Comparison of ENCODE assay signal across 9 cellular contexts in the genomic region with DNA sequence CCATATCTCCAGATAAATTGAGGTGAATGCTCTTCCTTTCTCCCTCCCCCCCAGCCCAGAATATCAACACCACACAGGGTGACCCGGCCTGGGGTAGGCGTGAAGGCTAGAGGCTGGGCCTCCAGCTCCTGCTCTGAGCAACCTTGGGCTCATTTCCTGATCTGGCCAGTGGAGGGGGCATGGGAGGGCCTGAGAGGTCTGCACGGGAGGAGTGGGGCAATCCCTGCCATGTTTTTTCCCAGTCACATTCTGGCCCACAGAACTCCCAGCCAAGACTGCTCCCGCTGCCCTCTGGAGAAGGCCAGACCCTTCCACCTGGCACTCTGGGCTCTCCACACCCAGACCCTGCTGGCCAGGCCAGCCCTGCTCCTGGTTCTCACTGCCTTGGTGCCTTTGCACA. TPM values are rescaled to one million over a fixed set of nuclear protein-coding genes. Genes with fewer than 3 reads are reported as not detected.
DNase-seq lines count a peak whose midpoint lies in the region; ATAC-seq and TF ChIP-seq lines count a peak whose summit lies in the region.
"Had no signal": no experiment of that assay in that cellular context is flagged by ENCODE, and none has a peak within 500 bp of the region (broad histone marks: within the 10 kb centered on the region; RNA-seq: fewer than 3 reads in every experiment).

No MANE protein-coding gene starts in this region.

- H3K4me1 ChIP-seq in Panc1 (ENCODE audit: control insufficient read depth, insufficient read depth, low read length) = no peaks in the 10 kb centered on the region
- H3K4me1 ChIP-seq in lower lobe of right lung = no peaks in the 10 kb centered on the region

- BruUV-seq in Panc1 (replicated peaks; lab: Mats Ljungman, UMichigan) = no TSS peak

- H3K9me3 ChIP-seq in Panc1 (ENCODE audit: control insufficient read depth, insufficient read depth, low read depth, low read length) (no peaks in the 10 kb centered on the region), lower lobe of right lung (no peaks in the 10 kb centered on the region)

- H3K27ac ChIP-seq in Panc1 (ENCODE audit: low read length) (no peak overlapping the region), lower lobe of right lung (no peak overlapping the region)

- no peaks in the 10 kb centered on the region for H3K27me3 ChIP-seq in Panc1 (ENCODE audit: control insufficient read depth, insufficient read depth, low read length)
- no peaks in the 10 kb centered on the region for H3K27me3 ChIP-seq in lower lobe of right lung (ENCODE audit: low read depth)

- H3K4me3 ChIP-seq in Panc1 (ENCODE audit: low read depth in 2 of 2, low read length in 2 of 2) (no peak overlapping the region), lower lobe of right lung (no peak overlapping the region)

- H3K36me3 ChIP-seq in Panc1 (ENCODE audit: control insufficient read depth, insufficient read depth, low read length) (no peaks in the 10 kb centered on the region), lower lobe of right lung (no peaks in the 10 kb centered on the region)

- POLR2A ChIA-PET in Panc1 (lab: Charles Lee) = no interaction called here

- DNase-seq in GM20000 (ENCODE audit: low spot score) (peak; percentile 46), Panc1 (ENCODE audit: low read depth, low spot score) (no peak), lower lobe of right lung (no peak)
- no peak for DNase-seq in stimulated activated CD4-positive, alpha-beta T cell treated with anti-CD3 and anti-CD28 coated beads, Interleukin-4, amount 100 ng/mL, for 4 hours
- no peak for DNase-seq in activated CD4-positive, alpha-beta T cell treated with anti-CD3 and anti-CD28 coated beads, Interleukin-2, amount 50 U/mL, for 1 hour
- DNase-seq: left cardiac atrium had no signal

- in situ Hi-C loops in Panc1 (cut with HindIII; ENCODE audit: low pct_unique_long_range_greater_than_20kb, low sequenced_read_pairs) = no loop called here

- CTCF ChIA-PET in Panc1 (lab: Charles Lee) = no interaction called here

- intact Hi-C loops in Panc1 (cut with micrococcal nuclease; ENCODE audit: unreplicated experiment) = loop anchor here (10.0 kb wide), 1 partner anchor 161 kb away; no protein-coding TSS in a partner anchor
- intact Hi-C loops in lower lobe of right lung (cut with DNase I) = no loop called here

- ATAC-seq in Panc1 = peak; percentile 75
- peak; percentile 38 to 59 for ATAC-seq in lower lobe of right lung
- ATAC-seq in GM21515 (IDR thresholded peaks at IDR 0.05; ENCODE audit: unreplicated experiment) = no peak

- TF ChIP-seq CTCF in GM20000 (IDR thresholded peaks at IDR 0.05; ENCODE audit: extremely low read depth, missing control alignments) (no peak), Panc1 (IDR thresholded peaks at IDR 0.05) (no peak), lower lobe of right lung (IDR thresholded peaks at IDR 0.05) (no peak)

RNA-seq across cellular contexts. Expression of gene CLDN19, which starts 3.9 kb away (rescaled TPM):
- total RNA-seq in Panc1 (2021; ENCODE audit: unreplicated experiment) (0.05 TPM), lower lobe of right lung (not detected)
- polyA plus RNA-seq in Panc1 (2012; ENCODE audit: insufficient read length) = not detected
- total RNA-seq: activated CD8-positive, alpha-beta memory T cell treated with anti-CD3 and anti-CD28 coated beads for 36 hours; left cardiac atrium; subcutaneous adipose tissue had no signal

RNA-seq across cellular contexts. Expression of gene P3H1, which starts 30.7 kb away (rescaled TPM):
- total RNA-seq in Panc1 (2021; ENCODE audit: unreplicated experiment) (84.8 TPM), lower lobe of right lung (24.4 TPM)
- polyA plus RNA-seq in Panc1 (2012; ENCODE audit: insufficient read length) = 78.1 TPM

RNA-seq across cellular contexts. Expression of gene C1orf50, which starts 30.9 kb away (rescaled TPM):
- total RNA-seq in Panc1 (2021; ENCODE audit: unreplicated experiment) = 5.8 TPM
- 2.3 TPM for polyA plus RNA-seq in Panc1 (2012; ENCODE audit: insufficient read length)
- 5.6 TPM for total RNA-seq in lower lobe of right lung

RNA-seq across cellular contexts. Expression of gene TMEM269, which starts 48.6 kb away (rescaled TPM):
- total RNA-seq in Panc1 (2021; ENCODE audit: unreplicated experiment) = 0.13 TPM
- polyA plus RNA-seq in Panc1 (2012; ENCODE audit: insufficient read length) = not detected
- not detected for total RNA-seq in lower lobe of right lung

RNA-seq across cellular contexts. Expression of gene YBX1, which starts 53.9 kb away (rescaled TPM):
- total RNA-seq in Panc1 (2021; ENCODE audit: unreplicated experiment) (908 TPM), lower lobe of right lung (552 TPM)
- polyA plus RNA-seq in Panc1 (2012; ENCODE audit: insufficient read length) = 1,132 TPM
